ENCODE assay signal across 2 cellular contexts in the genomic region with DNA sequence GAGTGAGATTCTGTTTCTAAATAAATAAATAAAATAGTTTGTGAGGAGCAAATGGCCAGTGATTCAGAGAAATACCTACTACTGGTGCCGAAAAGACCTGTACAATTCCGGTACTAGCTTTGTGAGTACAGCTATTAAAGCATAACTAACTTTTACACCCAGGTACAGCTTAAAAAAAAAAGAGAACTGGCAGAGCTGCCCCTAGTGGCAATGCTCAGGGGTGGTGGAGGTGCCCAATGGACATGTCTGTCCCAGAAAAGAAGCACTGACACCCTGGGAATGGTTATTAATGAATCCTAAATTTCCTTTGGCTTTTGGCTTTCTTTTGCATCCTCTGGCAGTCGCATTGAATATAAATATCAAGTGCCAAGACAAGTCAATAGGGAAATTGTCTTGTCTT.
TF ChIP-seq lines count a peak whose summit lies in the region.

No MANE protein-coding gene starts in this region.

TF ChIP-seq in SK-N-SH, 30 proteins besides CTCF, POLR2A, EP300 and RAD21 (continued from another document):
- TF ChIP-seq, protein P1, sequence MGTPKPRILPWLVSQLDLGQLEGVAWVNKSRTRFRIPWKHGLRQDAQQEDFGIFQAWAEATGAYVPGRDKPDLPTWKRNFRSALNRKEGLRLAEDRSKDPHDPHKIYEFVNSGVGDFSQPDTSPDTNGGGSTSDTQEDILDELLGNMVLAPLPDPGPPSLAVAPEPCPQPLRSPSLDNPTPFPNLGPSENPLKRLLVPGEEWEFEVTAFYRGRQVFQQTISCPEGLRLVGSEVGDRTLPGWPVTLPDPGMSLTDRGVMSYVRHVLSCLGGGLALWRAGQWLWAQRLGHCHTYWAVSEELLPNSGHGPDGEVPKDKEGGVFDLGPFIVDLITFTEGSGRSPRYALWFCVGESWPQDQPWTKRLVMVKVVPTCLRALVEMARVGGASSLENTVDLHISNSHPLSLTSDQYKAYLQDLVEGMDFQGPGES (IDR thresholded peaks at IDR 0.05; ENCODE audit: low read depth, low read length) = no peak
- TF ChIP-seq TEAD4 (IDR thresholded peaks at IDR 0.05; ENCODE audit: borderline replicate concordance, insufficient read depth) (no peak), GATA2 (CRISPR knock-in tag; IDR thresholded peaks at IDR 0.05) (no peak), MEF2A (IDR thresholded peaks at IDR 0.05; ENCODE audit: borderline replicate concordance, low read depth) (no peak)
- TF ChIP-seq, protein P2, sequence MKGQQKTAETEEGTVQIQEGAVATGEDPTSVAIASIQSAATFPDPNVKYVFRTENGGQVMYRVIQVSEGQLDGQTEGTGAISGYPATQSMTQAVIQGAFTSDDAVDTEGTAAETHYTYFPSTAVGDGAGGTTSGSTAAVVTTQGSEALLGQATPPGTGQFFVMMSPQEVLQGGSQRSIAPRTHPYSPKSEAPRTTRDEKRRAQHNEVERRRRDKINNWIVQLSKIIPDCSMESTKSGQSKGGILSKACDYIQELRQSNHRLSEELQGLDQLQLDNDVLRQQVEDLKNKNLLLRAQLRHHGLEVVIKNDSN (IDR thresholded peaks at IDR 0.05; ENCODE audit: borderline replicate concordance, low read depth) = no peak

TF ChIP-seq in SK-N-SH treated with all-trans-retinoic acid at 6 μM for 48 hours, 23 proteins besides CTCF, POLR2A, EP300 and RAD21 (continued from another document):
- TF ChIP-seq PATZ1 (CRISPR knock-in tag; IDR thresholded peaks at IDR 0.05; ENCODE audit: borderline replicate concordance) (no peak), ARNTL (CRISPR knock-in tag; IDR thresholded peaks at IDR 0.05; ENCODE audit: borderline replicate concordance, low read depth) (no peak)
